ENCODE assay signal across 27 cellular contexts in the genomic region with DNA sequence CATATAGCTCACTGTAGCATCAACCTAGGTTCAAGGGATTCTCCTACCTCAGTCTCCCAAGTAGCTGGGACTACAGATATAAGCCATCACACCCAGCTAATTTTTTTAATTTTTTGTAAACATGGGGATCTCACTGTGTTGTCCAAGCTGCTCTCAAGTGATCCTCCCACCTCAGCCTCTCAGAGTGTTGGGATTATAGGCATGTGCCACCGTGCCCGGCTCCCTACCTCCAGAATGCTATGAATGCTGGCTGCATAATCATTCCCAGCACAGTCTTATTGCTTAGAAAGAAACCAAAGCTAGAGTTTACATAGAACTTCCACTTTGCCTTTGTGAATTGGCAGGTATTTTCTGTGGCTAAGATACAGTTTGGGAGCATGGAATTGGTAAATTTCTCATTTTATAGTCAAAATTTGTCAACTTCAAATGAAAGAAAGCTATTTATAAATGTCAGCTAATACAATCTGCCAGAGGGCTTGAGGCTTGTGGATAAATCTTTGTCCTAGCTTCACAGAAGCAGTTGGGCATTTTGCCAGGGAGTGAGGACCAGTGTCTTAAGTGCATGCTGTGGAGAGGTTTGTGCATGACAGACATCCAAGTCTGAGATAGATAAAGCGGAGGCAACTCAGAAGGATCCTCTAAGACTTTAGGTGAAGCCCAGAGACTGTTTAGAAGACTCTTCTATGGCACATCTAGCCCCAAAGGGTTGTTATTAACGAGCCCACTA.
A peak's percentile ranks its signal among the peaks of the same experiment; 100 is the strongest.
DNase-seq lines count a peak whose midpoint lies in the region; ATAC-seq and TF ChIP-seq lines count a peak whose summit lies in the region.
"Had no signal": no experiment of that assay in that cellular context is flagged by ENCODE, and none has a peak within 500 bp of the region (broad histone marks: within the 10 kb centered on the region; RNA-seq: fewer than 3 reads in every experiment).

No MANE protein-coding gene starts in this region.

- no peaks in the 10 kb centered on the region for H3F3A ChIP-seq in PC-9 (ENCODE audit: insufficient read depth, low read depth)

- intact Hi-C loops in esophagus squamous epithelium (cut with DNase I) (loop anchor here (10.0 kb wide), 1 partner anchor 116 kb away; no protein-coding TSS in a partner anchor), PC-9 (cut with micrococcal nuclease; ENCODE audit: unreplicated experiment) (no loop called here)

- no peak overlapping the region for H3K4me2 ChIP-seq in PC-9
- H3K4me2 ChIP-seq: BLaER1 had no signal

- 70 to 77% methylated on average over 2 to 4 of the region's 4 CpGs for WGBS in esophagus squamous epithelium, 2 donors

- H3K27ac ChIP-seq in esophagus squamous epithelium (peak overlapping the region in 3 of 4 donors; percentile 24 to 46 (median 42)), thoracic aorta (peak overlapping the region; percentile 4 to 29), PC-9 (no peak overlapping the region)
- H3K27ac ChIP-seq: BLaER1, dorsolateral prefrontal cortex, left ventricle myocardium inferior, upper lobe of left lung, WERI-Rb-1 had no signal

- TF ChIP-seq POLR2A in esophagus squamous epithelium (IDR thresholded peaks at IDR 0.05), result no peak

- H3K4me3 ChIP-seq in esophagus squamous epithelium, result no peak overlapping the region
- no peak overlapping the region for H3K4me3 ChIP-seq in thoracic aorta
- no peak overlapping the region for H3K4me3 ChIP-seq in PC-9
- H3K4me3 ChIP-seq: BLaER1, dorsolateral prefrontal cortex, left ventricle myocardium inferior, skin epidermis, upper lobe of left lung had no signal

- H3K9me2 ChIP-seq in PC-9 (ENCODE audit: insufficient read depth), result no peaks in the 10 kb centered on the region

- BruUV-seq in PC-9 (replicated peaks; lab: Mats Ljungman, UMichigan), result no TSS peak

- peak; percentile 6 for DNase-seq in NCI-H345 (lab: John Stamatoyannopoulos, UW)
- no peak for DNase-seq in NCI-H345 treated with DMSO at 0.1 percent for 48 hours (lab: John Stamatoyannopoulos, UW; ENCODE audit: unreplicated experiment)
- peak; percentile 49 for DNase-seq in NCI-H2227 treated with DMSO at 0.1 percent for 48 hours (lab: John Stamatoyannopoulos, UW)
- DNase-seq in esophagus squamous epithelium (lab: John Stamatoyannopoulos, UW), result no peak
- no peak for DNase-seq in thoracic aorta (ENCODE audit: low spot score)
- DNase-seq in T-helper 9 cell, result no peak
- DNase-seq in PC-9, result no peak
- DNase-seq: ACHN; activated CD4-positive, alpha-beta T cell treated with anti-CD3 and anti-CD28 coated beads for 48 hours; activated gamma-delta T cell treated with Interleukin-2 at 50 U/mL for 16 hours; activated naive CD8-positive, alpha-beta T cell treated with anti-CD3 and anti-CD28 coated beads, Interleukin-2, amount 50 U/mL, for 24 hours; activated T-cell treated with anti-CD3 and anti-CD28 coated beads, Interleukin-2, amount 50 U/mL, for 4 hours; DND-41; dorsolateral prefrontal cortex; H7; left ventricle myocardium inferior; midbrain; natural killer cell; NCI-H1105; NCI-H2107; NCI-H774; SHP77; upper lobe of left lung; WERI-Rb-1 had no signal

- TF ChIP-seq CTCF in esophagus squamous epithelium (IDR thresholded peaks at IDR 0.05), result no peak
- TF ChIP-seq CTCF in thoracic aorta (IDR thresholded peaks at IDR 0.05), result no peak
- TF ChIP-seq CTCF in PC-9 (conservative IDR thresholded peaks at IDR 0.05), result no peak

- H3K36me3 ChIP-seq in esophagus squamous epithelium, result no peaks in the 10 kb centered on the region
- H3K36me3 ChIP-seq in thoracic aorta, result peaks cover under 1% of the 10 kb centered on the region
- H3K36me3 ChIP-seq in PC-9 (ENCODE audit: low read depth), result no peaks in the 10 kb centered on the region
- H3K36me3 ChIP-seq: BLaER1, upper lobe of left lung had no signal

- no peaks in the 10 kb centered on the region for H3K79me2 ChIP-seq in PC-9 (ENCODE audit: low read depth)

- no peaks in the 10 kb centered on the region for H4K20me1 ChIP-seq in PC-9 (ENCODE audit: insufficient read depth)
- H4K20me1 ChIP-seq: BLaER1 had no signal

- no peak overlapping the region for H2AFZ ChIP-seq in PC-9

- H3K9me3 ChIP-seq in esophagus squamous epithelium, result no peaks in the 10 kb centered on the region
- H3K9me3 ChIP-seq in thoracic aorta, result no peaks in the 10 kb centered on the region
- H3K9me3 ChIP-seq in PC-9 (ENCODE audit: insufficient read depth, low read depth), result no peaks in the 10 kb centered on the region
- H3K9me3 ChIP-seq: BLaER1, left ventricle myocardium inferior, upper lobe of left lung had no signal

- ATAC-seq in thoracic aorta (ENCODE audit: insufficient number of reproducible peaks, low FRiP score, low read depth) (no peak), HG03439 (IDR thresholded peaks at IDR 0.05; ENCODE audit: unreplicated experiment) (no peak)
- ATAC-seq: activated naive CD8-positive, alpha-beta T cell treated with anti-CD3 and anti-CD28 coated beads, Interleukin-2, amount 50 U/mL, for 24 hours; activated T-cell treated with anti-CD3 and anti-CD28 coated beads, Interleukin-2, amount 50 U/mL, for 4 hours; natural killer cell had no signal

- CTCF ChIA-PET in PC-9 (lab: Charles Lee), result no interaction called here

- H3K27me3 ChIP-seq in esophagus squamous epithelium (no peaks in the 10 kb centered on the region), thoracic aorta (replicated peaks; ENCODE audit: insufficient read depth) (no peaks in the 10 kb centered on the region), PC-9 (ENCODE audit: insufficient read depth, low read depth) (no peaks in the 10 kb centered on the region)
- H3K27me3 ChIP-seq: BLaER1, dorsolateral prefrontal cortex, upper lobe of left lung had no signal

- POLR2A ChIA-PET in PC-9 (lab: Charles Lee; ENCODE audit: unreplicated experiment), result no interaction called here

- peaks cover 13 to 63% (median 20%) of the 10 kb centered on the region in 3 donors for H3K4me1 ChIP-seq in esophagus squamous epithelium
- H3K4me1 ChIP-seq in thoracic aorta (ENCODE audit: control insufficient read depth in 1 of 2, low read depth in 2 of 2), result peaks cover 22 to 55% of the 10 kb centered on the region in 2 donors
- no peaks in the 10 kb centered on the region for H3K4me1 ChIP-seq in PC-9 (replicated peaks; ENCODE audit: insufficient read depth)
- H3K4me1 ChIP-seq: BLaER1, upper lobe of left lung had no signal

Comparison
In these comparisons a context has a peak if more than half of its experiments do, and no peak if none do; other contexts are left out.
1. DNase-seq: peak in NCI-H345 (single experiment) and NCI-H2227 treated with DMSO at 0.1 percent for 48 hours (single experiment); none in NCI-H345 treated with DMSO at 0.1 percent for 48 hours (single experiment), esophagus squamous epithelium (single experiment), thoracic aorta (single experiment), T-helper 9 cell (single experiment) and PC-9 (0 of 2).